Comparison of ENCODE assay signal across 8 cellular contexts in genomic region chr3:101902041-101902440, GRCh38. TPM values are rescaled to one million over a fixed set of nuclear protein-coding genes. Genes with fewer than 3 reads are reported as not detected.
A peak's percentile ranks its signal among the peaks of the same experiment; 100 is the strongest.
DNase-seq lines count a peak whose midpoint lies in the region; ATAC-seq and TF ChIP-seq lines count a peak whose summit lies in the region.

No MANE protein-coding gene starts in this region.

- H3K4me1 ChIP-seq in breast epithelium (no peaks in the 10 kb centered on the region), thoracic aorta (ENCODE audit: control insufficient read depth in 1 of 2, low read depth in 2 of 2) (no peaks in the 10 kb centered on the region)

- H3K27me3 Mint-ChIP-seq in MCF 10A (ENCODE audit: insufficient read depth, unreplicated experiment), result no peaks in the 10 kb centered on the region

- no peaks in the 10 kb centered on the region for H3K9me3 Mint-ChIP-seq in MCF 10A (ENCODE audit: unreplicated experiment)

- H3K36me3 ChIP-seq in breast epithelium, result no peaks in the 10 kb centered on the region
- H3K36me3 ChIP-seq in thoracic aorta, result no peaks in the 10 kb centered on the region

- no peak overlapping the region for H3K27ac ChIP-seq in breast epithelium
- H3K27ac ChIP-seq in thoracic aorta, result no peak overlapping the region

- BruUV-seq in MCF 10A (replicated peaks; lab: Mats Ljungman, UMichigan), result no TSS peak

- ATAC-seq in HG03565 (IDR thresholded peaks at IDR 0.05; ENCODE audit: unreplicated experiment) (peak; percentile 31), thoracic aorta (ENCODE audit: insufficient number of reproducible peaks, low FRiP score, low read depth) (peak; percentile 69)

- POLR2A ChIA-PET in MCF 10A (lab: Yijun Ruan, JAX), result interaction anchor here (0.5 to 2.4 kb wide), 5 partner anchors 50 to 304 kb away, joined by 3 to 5 read pairs (median 3); no protein-coding TSS in a partner anchor

- H3K27me3 ChIP-seq in breast epithelium, result no peaks in the 10 kb centered on the region
- no peaks in the 10 kb centered on the region for H3K27me3 ChIP-seq in thoracic aorta (replicated peaks; ENCODE audit: insufficient read depth)

- H3K36me3 Mint-ChIP-seq in MCF 10A (ENCODE audit: insufficient read depth, unreplicated experiment), result no peaks in the 10 kb centered on the region

- no peak overlapping the region for H3K27ac Mint-ChIP-seq in MCF 10A (ENCODE audit: low read depth, unreplicated experiment)

- H3K4me1 Mint-ChIP-seq in MCF 10A (ENCODE audit: insufficient read depth, unreplicated experiment), result peaks cover 10% of the 10 kb centered on the region

- no peak overlapping the region for H3K4me3 Mint-ChIP-seq in MCF 10A (ENCODE audit: unreplicated experiment)

- TF ChIP-seq POLR2A in breast epithelium (IDR thresholded peaks at IDR 0.05), result no peak

- intact Hi-C loops in MCF 10A (cut with micrococcal nuclease) (loop anchor here (1.0 kb wide), 1 partner anchor 52 kb away; no protein-coding TSS in a partner anchor), breast epithelium (cut with DNase I; ENCODE audit: low total_unique reads) (no loop called here)

- CTCF ChIA-PET in MCF 10A (lab: Yijun Ruan, JAX), result interaction anchor here (0.6 kb wide), 1 partner anchor 354 kb away, joined by 3 read pairs; no protein-coding TSS in a partner anchor

- H3K9me3 ChIP-seq in breast epithelium (no peaks in the 10 kb centered on the region), thoracic aorta (no peaks in the 10 kb centered on the region)

- TF ChIP-seq CTCF in MCF 10A (IDR thresholded peaks at IDR 0.05; ENCODE audit: unreplicated experiment) (no peak), breast epithelium (IDR thresholded peaks at IDR 0.05) (no peak), thoracic aorta (IDR thresholded peaks at IDR 0.05) (no peak)

- no peak overlapping the region for H3K4me3 ChIP-seq in breast epithelium
- no peak overlapping the region for H3K4me3 ChIP-seq in thoracic aorta

- DNase-seq in MCF 10A (ENCODE audit: unreplicated experiment), result peak; percentile 81
- DNase-seq in breast epithelium (ENCODE audit: low spot score in 2 of 2), result no peak
- DNase-seq in dermis blood vessel endothelial cell, result peak; percentile 61
- DNase-seq in thoracic aorta (ENCODE audit: low spot score), result no peak
- no peak for DNase-seq in NCI-H1092 treated with DMSO at 0.1 percent for 48 hours (lab: John Stamatoyannopoulos, UW)
- DNase-seq in GF-D8 (lab: John Stamatoyannopoulos, UW), result no peak
- DNase-seq in SHP77 (lab: John Stamatoyannopoulos, UW), result no peak

RNA-seq across cellular contexts. Expression of gene NFKBIZ, which starts 52.7 kb away (rescaled TPM):
- 48.9 and 58.8 TPM in 2 replicates for total RNA-seq in MCF 10A (2022)
- 100 to 1,000 TPM in 2 of 3 donors, 10 to 100 TPM in 1; 52.2 to 694 (median 243) TPM for total RNA-seq in breast epithelium
- 15.2 and 31.8 TPM in 2 replicates for total RNA-seq in dermis blood vessel endothelial cell
- total RNA-seq in thoracic aorta, result 100 to 1,000 TPM; 206 to 225 TPM

Comparison
In these comparisons a context has a peak if more than half of its experiments do, and no peak if none do; other contexts are left out.
1. DNase-seq: peak in MCF 10A (single experiment) and dermis blood vessel endothelial cell (single experiment); none in breast epithelium (0 of 2), thoracic aorta (single experiment), NCI-H1092 treated with DMSO at 0.1 percent for 48 hours (single experiment), GF-D8 (single experiment) and SHP77 (0 of 2).